Comparison of ENCODE assay signal across 8 cellular contexts in genomic region chr11:73376803-73377629, GRCh38. TPM values are rescaled to one million over a fixed set of nuclear protein-coding genes. Genes with fewer than 3 reads are reported as not detected.
DNase-seq lines count a peak whose midpoint lies in the region; ATAC-seq and TF ChIP-seq lines count a peak whose summit lies in the region.

No MANE protein-coding gene starts in this region.

- peaks cover 43% of the 10 kb centered on the region for H3K4me1 Mint-ChIP-seq in CD8-positive, alpha-beta T cell (ENCODE audit: low read depth)

- no peaks in the 10 kb centered on the region for H3K27me3 Mint-ChIP-seq in CD8-positive, alpha-beta T cell (ENCODE audit: low read depth)

- POLR2A ChIA-PET in CD8-positive, alpha-beta T cell (lab: Charles Lee): interaction anchor here (0.8 kb wide), 1 partner anchor 70 kb away, joined by 3 read pairs; no protein-coding TSS in a partner anchor

- no peaks in the 10 kb centered on the region for H3K36me3 ChIP-seq in CD8-positive, alpha-beta T cell (ENCODE audit: insufficient read depth, low read length)
- H3K36me3 ChIP-seq in KMS-11 (ENCODE audit: insufficient read depth): no peaks in the 10 kb centered on the region
- H3K36me3 ChIP-seq in iPS-15b (ENCODE audit: control insufficient read depth, insufficient read depth, low read length): no peaks in the 10 kb centered on the region
- H3K36me3 ChIP-seq in skeletal muscle satellite cell (ENCODE audit: insufficient read depth, low read length): no peaks in the 10 kb centered on the region

- H3K4me2 ChIP-seq in KMS-11: peak overlapping the region; percentile 82
- H3K4me2 ChIP-seq in skeletal muscle satellite cell (ENCODE audit: low read length): peak overlapping the region; percentile 89

- H4K20me1 ChIP-seq in KMS-11 (ENCODE audit: insufficient read depth): no peaks in the 10 kb centered on the region

- H3K4me3 ChIP-seq in CD8-positive, alpha-beta T cell (ENCODE audit: low read depth, low read length): peak overlapping the region; percentile 86
- H3K4me3 ChIP-seq in KMS-11 (IDR thresholded peaks at IDR 0.05; ENCODE audit: insufficient read depth, low read depth, low read length) (no peak overlapping the region), iPS-15b (ENCODE audit: low read depth, low read length) (peak overlapping the region; percentile 79), skeletal muscle satellite cell (ENCODE audit: low read length) (peak overlapping the region; percentile 85)

- peak; percentile 32 for ATAC-seq in CD8-positive, alpha-beta T cell
- peak; percentile 10 for ATAC-seq in GM19467 (IDR thresholded peaks at IDR 0.05; ENCODE audit: unreplicated experiment)

- CTCF ChIA-PET in CD8-positive, alpha-beta T cell (lab: Charles Lee): interaction anchor here (0.7 to 3.7 kb wide), 6 partner anchors 10 to 284 kb away, joined by 3 to 24 read pairs (median 4); no protein-coding TSS in a partner anchor

- no peak for TF ChIP-seq CTCF in CD8-positive, alpha-beta T cell (IDR thresholded peaks at IDR 0.05)
- TF ChIP-seq CTCF in KMS-11 (conservative IDR thresholded peaks at IDR 0.05; ENCODE audit: low read depth, low read length): no peak

- peak overlapping the region; percentile 96 for H3K27ac Mint-ChIP-seq in CD8-positive, alpha-beta T cell

- DNase-seq in CD8-positive, alpha-beta T cell: peak; percentile 35 to 69 (median 51)
- DNase-seq in T1000 (lab: John Stamatoyannopoulos, UW) (peak; percentile 55), astrocyte of the hippocampus (ENCODE audit: low read depth, low spot score) (peak; percentile 62), cerebellar nuclear complex (lab: John Stamatoyannopoulos, UW) (no peak)

- H2AFZ ChIP-seq in KMS-11 (ENCODE audit: low read depth): peak overlapping the region; percentile 70

- peaks cover 13% of the 10 kb centered on the region; the same call in 1 of the 2 replicates for H3K79me2 ChIP-seq in KMS-11 (ENCODE audit: insufficient read depth, low read depth)

- H3K9ac ChIP-seq in KMS-11 (peak overlapping the region; percentile 88), iPS-15b (ENCODE audit: low read depth, low read length) (peak overlapping the region; percentile 70), skeletal muscle satellite cell (ENCODE audit: low read depth, low read length) (peak overlapping the region; percentile 94)

- H3K9me3 Mint-ChIP-seq in CD8-positive, alpha-beta T cell: no peaks in the 10 kb centered on the region

- peaks cover 5% of the 10 kb centered on the region for H3K36me3 Mint-ChIP-seq in CD8-positive, alpha-beta T cell

- peak overlapping the region; percentile 83 for H3K27ac ChIP-seq in CD8-positive, alpha-beta T cell (ENCODE audit: low read depth, low read length)
- H3K27ac ChIP-seq in KMS-11: peak overlapping the region; percentile 60

- H3K9me3 ChIP-seq in CD8-positive, alpha-beta T cell (ENCODE audit: low read length): no peaks in the 10 kb centered on the region
- H3K9me3 ChIP-seq in iPS-15b (ENCODE audit: control insufficient read depth, insufficient read depth, low read length): no peaks in the 10 kb centered on the region
- H3K9me3 ChIP-seq in skeletal muscle satellite cell (replicated peaks; ENCODE audit: low read length): no peaks in the 10 kb centered on the region

- H3K4me3 Mint-ChIP-seq in CD8-positive, alpha-beta T cell: peak overlapping the region; percentile 96

- intact Hi-C loops in CD8-positive, alpha-beta T cell (cut with DNase I, micrococcal nuclease): loop anchor here (1.0 to 10.0 kb wide), 13 partner anchors 11 to 795 kb away; partner anchors contain the start of genes ARHGEF17 (in 2 of the 2), C2CD3 (in 2 of the 2), FAM168A (in 2 of the 2) and PPME1 (in 2 of the 2)

- H3K27me3 ChIP-seq in CD8-positive, alpha-beta T cell (ENCODE audit: insufficient read depth, low read length): no peaks in the 10 kb centered on the region
- H3K27me3 ChIP-seq in KMS-11 (ENCODE audit: insufficient read depth, low read depth) (no peaks in the 10 kb centered on the region), iPS-15b (ENCODE audit: control insufficient read depth, insufficient read depth, low read length) (peaks cover 2% of the 10 kb centered on the region), skeletal muscle satellite cell (ENCODE audit: control insufficient read depth, insufficient read depth, low read length) (no peaks in the 10 kb centered on the region)

- peaks cover 23% of the 10 kb centered on the region for H3K4me1 ChIP-seq in CD8-positive, alpha-beta T cell (ENCODE audit: insufficient read depth, low read length)
- H3K4me1 ChIP-seq in KMS-11 (ENCODE audit: low read depth, poor library complexity, severe bottlenecking) (peaks cover 24% of the 10 kb centered on the region), iPS-15b (ENCODE audit: control insufficient read depth, insufficient read depth, low read length) (peaks cover 7% of the 10 kb centered on the region), skeletal muscle satellite cell (ENCODE audit: control insufficient read depth, insufficient read depth, low read length) (peaks cover 10% of the 10 kb centered on the region)

RNA-seq across cellular contexts. Expression of gene RELT, which starts 0.8 kb away (rescaled TPM):
- total RNA-seq in CD8-positive, alpha-beta T cell: 100 to 1,000 TPM; 144 to 158 TPM
- total RNA-seq in skeletal muscle satellite cell (2012; rRNA removed): 5.8 and 6.8 TPM in 2 replicates

Comparison
In these comparisons a context has a peak if more than half of its experiments do, and no peak if none do; other contexts are left out.
1. DNase-seq: peak in CD8-positive, alpha-beta T cell (7 of 7), T1000 (single experiment) and astrocyte of the hippocampus (single experiment); none in cerebellar nuclear complex (0 of 2).
2. Peak in every context shown above with its lines, with median percentiles within 50 percentile points of each other: H3K9ac ChIP-seq.